ENCODE assay signal across 8 cellular contexts in genomic region chr10:114937962-114938817, GRCh38. TPM values are rescaled to one million over a fixed set of nuclear protein-coding genes. Genes with fewer than 3 reads are reported as not detected.
DNase-seq lines count a peak whose midpoint lies in the region; ATAC-seq, FAIRE-seq and TF ChIP-seq lines count a peak whose summit lies in the region.

TSS of gene TRUB1 (plus strand) at chr10:114938195. CDS start at chr10:114938254, 59 bp downstream.

- TF ChIP-seq CTCF in upper lobe of right lung (IDR thresholded peaks at IDR 0.05) = no peak

- no peaks in the 10 kb centered on the region for H3K27me3 ChIP-seq in upper lobe of right lung

- H3K4me3 ChIP-seq in upper lobe of right lung = peak within 1 kb of the TSS; percentile 94

- peak; percentile 100 for ATAC-seq in HG02852 (IDR thresholded peaks at IDR 0.05; ENCODE audit: unreplicated experiment)
- peak; percentile 100 for ATAC-seq in left cardiac atrium
- peak; percentile 100 for ATAC-seq in upper lobe of right lung

- H3K4me1 ChIP-seq in upper lobe of right lung = peaks cover 21% of the 10 kb centered on the region

- H3K27ac ChIP-seq in upper lobe of right lung = peak within 1 kb of the TSS; percentile 92

- TF ChIP-seq POLR2A in GM12892 (IDR thresholded peaks at IDR 0.05; ENCODE audit: low read depth, low read length) = peak; percentile 84

- H3K36me3 ChIP-seq in upper lobe of right lung = peaks cover 14% of the 10 kb centered on the region

- peak; percentile 99 for FAIRE-seq in GM12892 (lab: Jason Lieb, UNC)

- intact Hi-C loops in left cardiac atrium (cut with DNase I) (no loop called here), posterior vena cava (cut with DNase I) (no loop called here), upper lobe of right lung (cut with DNase I) (no loop called here)

- DNase-seq in GM12892 (ENCODE audit: insufficient read length) = peak; percentile 61
- peak; percentile 90 for DNase-seq in NCI-H146 (lab: John Stamatoyannopoulos, UW)
- DNase-seq in T-helper 1 cell = peak; percentile 67 to 93 (median 82)
- DNase-seq in amniotic epithelial cell (ENCODE audit: low read depth) = peak; percentile 96
- DNase-seq in left cardiac atrium = peak; percentile 96
- peak; percentile 97 for DNase-seq in posterior vena cava (ENCODE audit: low spot score)
- DNase-seq in upper lobe of right lung = peak; percentile 94

- no peaks in the 10 kb centered on the region for H3K9me3 ChIP-seq in upper lobe of right lung

RNA-seq across cellular contexts. Expression of gene TRUB1, which starts in this region (rescaled TPM):
- 12.8 TPM for polyA plus RNA-seq in GM12892 (2012; ENCODE audit: missing spikeins)
- total RNA-seq in left cardiac atrium (10 to 100 TPM; 11.2 to 11.6 TPM), posterior vena cava (1 to 10 TPM; 8.2 to 9.8 TPM), upper lobe of right lung (11.3 TPM)

Comparison
In these comparisons a context has a peak if more than half of its experiments do, and no peak if none do; other contexts are left out.
1. Peak in every context shown above with its lines: DNase-seq, ATAC-seq, H3K4me3 ChIP-seq and H3K27ac ChIP-seq.